8 cellular contexts compared by ENCODE assay signal in genomic region chr17:4144411-4144747, GRCh38. TPM values are rescaled to one million over a fixed set of nuclear protein-coding genes. Genes with fewer than 3 reads are reported as not detected.
DNase-seq lines count a peak whose midpoint lies in the region; ATAC-seq, FAIRE-seq and TF ChIP-seq lines count a peak whose summit lies in the region.

No MANE protein-coding gene starts in this region.

- no peak for DNase-seq in stimulated activated naive CD8-positive, alpha-beta T cell treated with anti-CD3 and anti-CD28 coated beads, Interleukin-15, Interleukin-2, amounts not matched to agents 100 U/mL and 50 U/mL, for 24 hours
- no peak for DNase-seq in bronchial epithelial cell (ENCODE audit: low read depth)
- DNase-seq in effector CD8-positive, alpha-beta T cell (lab: John Stamatoyannopoulos, UW): no peak
- no peak for DNase-seq in NCI-H2171 (lab: John Stamatoyannopoulos, UW)
- DNase-seq in AG20443 (ENCODE audit: low spot score): no peak

- no peak for ATAC-seq in stimulated activated naive CD8-positive, alpha-beta T cell treated with anti-CD3 and anti-CD28 coated beads, Interleukin-15, Interleukin-2, amounts not matched to agents 100 U/mL and 50 U/mL, for 24 hours
- no peak for ATAC-seq in GM21367 (IDR thresholded peaks at IDR 0.05; ENCODE audit: unreplicated experiment)

- FAIRE-seq in bronchial epithelial cell (lab: Jason Lieb, UNC): no peak

- no peaks in the 10 kb centered on the region for H3K9me3 Mint-ChIP-seq in stimulated activated naive CD8-positive, alpha-beta T cell treated with anti-CD3 and anti-CD28 coated beads, Interleukin-15, Interleukin-2, amounts not matched to agents 100 ng/mL and 50 ng/mL, for 24 hours

- H3K4me3 ChIP-seq in bronchial epithelial cell (ENCODE audit: low read depth, low read length) (peak overlapping the region; percentile 87), mucosa of rectum (ENCODE audit: low read length in 2 of 2) (peak overlapping the region; percentile 88 to 94)

- H3K36me3 Mint-ChIP-seq in stimulated activated naive CD8-positive, alpha-beta T cell treated with anti-CD3 and anti-CD28 coated beads, Interleukin-15, Interleukin-2, amounts not matched to agents 100 ng/mL and 50 ng/mL, for 24 hours (ENCODE audit: low read depth): peaks cover 9% of the 10 kb centered on the region

- peak overlapping the region; percentile 100 for H3K27ac ChIP-seq in mucosa of rectum (ENCODE audit: low read depth in 2 of 2, low read length in 2 of 2)

- peak overlapping the region; percentile 96 for H3K4me3 Mint-ChIP-seq in stimulated activated naive CD8-positive, alpha-beta T cell treated with anti-CD3 and anti-CD28 coated beads, Interleukin-15, Interleukin-2, amounts not matched to agents 100 ng/mL and 50 ng/mL, for 24 hours

- no peak for TF ChIP-seq CTCF in bronchial epithelial cell (IDR thresholded peaks at IDR 0.05; ENCODE audit: insufficient read depth, low read length, severe bottlenecking)

- H3K9me3 ChIP-seq in mucosa of rectum (ENCODE audit: control insufficient read depth in 2 of 2, low read length in 2 of 2): no peaks in the 10 kb centered on the region

- peaks cover 38 to 41% of the 10 kb centered on the region in 2 donors for H3K4me1 ChIP-seq in mucosa of rectum (ENCODE audit: control insufficient read depth in 2 of 2, insufficient read depth in 2 of 2, low read length in 2 of 2)

- peak overlapping the region; percentile 99 for H3K27ac Mint-ChIP-seq in stimulated activated naive CD8-positive, alpha-beta T cell treated with anti-CD3 and anti-CD28 coated beads, Interleukin-15, Interleukin-2, amounts not matched to agents 100 ng/mL and 50 ng/mL, for 24 hours

- peak overlapping the region; percentile 99 to 100 for H3K9ac ChIP-seq in mucosa of rectum (ENCODE audit: low read depth in 1 of 2, low read length in 2 of 2)

- peaks cover 34% of the 10 kb centered on the region for H3K4me1 Mint-ChIP-seq in stimulated activated naive CD8-positive, alpha-beta T cell treated with anti-CD3 and anti-CD28 coated beads, Interleukin-15, Interleukin-2, amounts not matched to agents 100 ng/mL and 50 ng/mL, for 24 hours (ENCODE audit: low read depth)

- no peaks in the 10 kb centered on the region for H3K27me3 Mint-ChIP-seq in stimulated activated naive CD8-positive, alpha-beta T cell treated with anti-CD3 and anti-CD28 coated beads, Interleukin-15, Interleukin-2, amounts not matched to agents 100 ng/mL and 50 ng/mL, for 24 hours

- H3K27me3 ChIP-seq in bronchial epithelial cell (ENCODE audit: control insufficient read depth, insufficient read depth, low read length) (no peaks in the 10 kb centered on the region), mucosa of rectum (ENCODE audit: control insufficient read depth in 2 of 2, insufficient read depth in 2 of 2, low read length in 2 of 2) (no peaks in the 10 kb centered on the region)

- peaks cover 2% of the 10 kb centered on the region for H3K36me3 ChIP-seq in bronchial epithelial cell (ENCODE audit: control insufficient read depth, insufficient read depth, low read length)
- no peaks in the 10 kb centered on the region for H3K36me3 ChIP-seq in mucosa of rectum (ENCODE audit: control insufficient read depth in 2 of 2, insufficient read depth in 2 of 2, low read length in 2 of 2)

RNA-seq across cellular contexts. Expression of gene CYB5D2, which starts 1.4 kb away (rescaled TPM):
- total RNA-seq in bronchial epithelial cell: 12.9 and 13.3 TPM in 2 replicates

RNA-seq across cellular contexts. Expression of gene ZZEF1, which starts 1.5 kb away (rescaled TPM):
- total RNA-seq in bronchial epithelial cell: 17.1 and 19.7 TPM in 2 replicates
